Comparison of ENCODE assay signal across 8 cellular contexts in the genomic region with DNA sequence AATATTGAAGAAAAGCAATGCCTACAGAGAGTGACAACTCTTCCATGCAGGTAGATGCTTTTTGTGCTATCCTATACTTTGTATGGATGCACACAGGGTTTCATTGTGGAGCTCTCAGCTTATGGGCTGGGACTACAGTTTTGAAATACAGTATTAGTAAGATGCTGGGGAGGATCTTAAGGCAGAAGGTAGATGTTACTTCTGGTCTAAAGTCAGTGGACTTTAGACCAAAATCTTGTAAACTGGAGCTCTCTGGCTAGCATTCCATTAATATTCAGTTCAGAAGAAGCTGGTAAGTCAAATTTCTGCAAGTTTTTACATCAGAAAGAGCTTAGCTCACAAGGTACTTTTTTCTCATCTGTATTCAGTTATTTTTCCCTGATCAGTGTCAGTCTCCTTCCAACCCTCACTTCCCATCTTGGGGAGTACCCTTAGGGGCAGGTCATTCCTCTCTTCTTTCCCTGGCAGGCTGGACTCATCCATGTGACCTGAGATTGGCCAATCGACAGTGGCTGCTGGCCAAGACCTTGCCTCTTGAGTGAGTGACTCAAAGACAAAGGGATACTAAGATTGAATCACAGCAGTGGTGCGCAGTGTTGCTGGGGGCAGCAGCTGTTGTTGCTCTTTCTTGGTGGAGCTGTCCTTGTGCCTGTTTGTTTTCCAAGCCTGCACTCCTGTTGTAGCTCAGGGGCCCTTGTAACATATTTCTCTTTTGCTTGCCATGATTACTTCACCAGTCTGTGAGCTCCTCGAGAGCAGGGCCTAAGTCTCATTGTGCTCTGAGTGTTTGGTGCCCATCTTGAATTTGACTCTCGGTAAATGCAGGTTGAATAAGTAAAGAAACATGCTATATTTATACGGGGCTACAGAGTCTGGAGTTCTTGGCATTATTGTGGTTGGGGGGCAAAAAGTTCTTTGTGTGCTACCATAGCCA. TPM values are rescaled to one million over a fixed set of nuclear protein-coding genes. Genes with fewer than 3 reads are reported as not detected.
DNase-seq lines count a peak whose midpoint lies in the region; ATAC-seq lines count a peak whose summit lies in the region.

No MANE protein-coding gene starts in this region.

- H3K9me3 Mint-ChIP-seq in activated T-helper 17 cell treated with anti-CD3 and anti-CD28 coated beads, Interleukin-2, amount 50 U/mL, for 72 hours: peaks cover 7% of the 10 kb centered on the region
- H3K9me3 Mint-ChIP-seq in natural killer cell treated with Interleukin-12 subunit alpha and Interleukin-12 subunit beta and Interleukin-15 and Interleukin-18, amount 100 ng/mL, for 72 hours: no peaks in the 10 kb centered on the region

- H2AFZ ChIP-seq in GM23248: peak overlapping the region; percentile 59

- DNase-seq in ACHN: peak; percentile 92
- peak; percentile 98 for DNase-seq in GM23248
- peak; percentile 88 for DNase-seq in NCI-H82 (lab: John Stamatoyannopoulos, UW)
- peak; percentile 98 for DNase-seq in fibroblast of the conjunctiva (ENCODE audit: low read depth)
- DNase-seq in natural killer cell treated with Interleukin-12 subunit alpha and Interleukin-12 subunit beta and Interleukin-15 and Interleukin-18, amount 100 ng/mL, for 72 hours (ENCODE audit: low spot score): no peak

- H3K4me1 ChIP-seq in GM23248 (ENCODE audit: insufficient read depth): peaks cover 39% of the 10 kb centered on the region

- H3K4me3 Mint-ChIP-seq in activated T-helper 17 cell treated with anti-CD3 and anti-CD28 coated beads, Interleukin-2, amount 50 U/mL, for 72 hours: peak overlapping the region; percentile 85
- H3K4me3 Mint-ChIP-seq in natural killer cell treated with Interleukin-12 subunit alpha and Interleukin-12 subunit beta and Interleukin-15 and Interleukin-18, amount 100 ng/mL, for 72 hours: peak overlapping the region; percentile 93

- no peaks in the 10 kb centered on the region for H4K20me1 ChIP-seq in GM23248 (ENCODE audit: insufficient read depth)

- H3K4me3 ChIP-seq in GM23248: peak overlapping the region; percentile 36

- in situ Hi-C loops in ACHN (cut with HindIII; ENCODE audit: low pct_ligation_motif_present, low pct_unique_long_range_greater_than_20kb, low sequenced_read_pairs) (no loop called here), GM23248 (cut with MboI) (no loop called here)

- no peaks in the 10 kb centered on the region for H3K9me2 ChIP-seq in GM23248 (ENCODE audit: insufficient read depth)

- peaks cover 44% of the 10 kb centered on the region for H3F3A ChIP-seq in GM23248 (ENCODE audit: insufficient read depth)

- H3K27ac ChIP-seq in GM23248 (peak overlapping the region; percentile 99), temporal lobe (ENCODE audit: low read depth, low read length) (peak overlapping the region; percentile 88)

- peaks cover 17% of the 10 kb centered on the region for H3K36me3 Mint-ChIP-seq in activated T-helper 17 cell treated with anti-CD3 and anti-CD28 coated beads, Interleukin-2, amount 50 U/mL, for 72 hours (ENCODE audit: low read depth)
- peaks cover 15% of the 10 kb centered on the region for H3K36me3 Mint-ChIP-seq in natural killer cell treated with Interleukin-12 subunit alpha and Interleukin-12 subunit beta and Interleukin-15 and Interleukin-18, amount 100 ng/mL, for 72 hours

- H3K27me3 ChIP-seq in GM23248 (replicated peaks; ENCODE audit: insufficient read depth): no peaks in the 10 kb centered on the region

- peaks cover 41% of the 10 kb centered on the region for H3K4me1 Mint-ChIP-seq in activated T-helper 17 cell treated with anti-CD3 and anti-CD28 coated beads, Interleukin-2, amount 50 U/mL, for 72 hours
- peaks cover 43 to 50% of the 10 kb centered on the region in 2 donors for H3K4me1 Mint-ChIP-seq in natural killer cell treated with Interleukin-12 subunit alpha and Interleukin-12 subunit beta and Interleukin-15 and Interleukin-18, amount 100 ng/mL, for 72 hours (ENCODE audit: low read depth in 2 of 2)

- H3K27me3 Mint-ChIP-seq in activated T-helper 17 cell treated with anti-CD3 and anti-CD28 coated beads, Interleukin-2, amount 50 U/mL, for 72 hours: no peaks in the 10 kb centered on the region
- no peaks in the 10 kb centered on the region for H3K27me3 Mint-ChIP-seq in natural killer cell treated with Interleukin-12 subunit alpha and Interleukin-12 subunit beta and Interleukin-15 and Interleukin-18, amount 100 ng/mL, for 72 hours

- peaks cover 19% of the 10 kb centered on the region for H3K79me2 ChIP-seq in GM23248 (ENCODE audit: insufficient read depth)

- no peaks in the 10 kb centered on the region for H3K36me3 ChIP-seq in GM23248 (ENCODE audit: low read depth)

- H3K27ac Mint-ChIP-seq in activated T-helper 17 cell treated with anti-CD3 and anti-CD28 coated beads, Interleukin-2, amount 50 U/mL, for 72 hours: peak overlapping the region; percentile 95
- H3K27ac Mint-ChIP-seq in natural killer cell treated with Interleukin-12 subunit alpha and Interleukin-12 subunit beta and Interleukin-15 and Interleukin-18, amount 100 ng/mL, for 72 hours: peak overlapping the region; percentile 100

- peak; percentile 53 for ATAC-seq in activated T-helper 17 cell treated with anti-CD3 and anti-CD28 coated beads, Interleukin-2, amount 50 U/mL, for 72 hours (replicated peaks)
- no peak for ATAC-seq in natural killer cell treated with Interleukin-12 subunit alpha and Interleukin-12 subunit beta and Interleukin-15 and Interleukin-18, amount 100 ng/mL, for 72 hours
- no peak for ATAC-seq in HG02759 (IDR thresholded peaks at IDR 0.05; ENCODE audit: unreplicated experiment)

- 16 to 19% methylated on average over 5 of the region's 5 CpGs for WGBS in GM23248 (ENCODE audit: low coverage in 1 of 2, low lambda C conversion rate in 2 of 2, missing lambda C conversion rate in 2 of 2), 2 experiments

- H3K9ac ChIP-seq in GM23248: peak overlapping the region; percentile 84

- H3K9me3 ChIP-seq in GM23248 (ENCODE audit: low read depth): no peaks in the 10 kb centered on the region

- peak overlapping the region; percentile 73 for H3K4me2 ChIP-seq in GM23248 (ENCODE audit: unreplicated experiment)

RNA-seq across cellular contexts. Expression of a gene that starts 2.8 kb away (rescaled TPM):
- 23.3 and 25.0 TPM in 2 replicates for total RNA-seq in GM23248 (2014; rRNA removed; shearing (Covaris generic))
- 35.4 and 37.4 TPM in 2 replicates for polyA plus RNA-seq in GM23248 (2016; fragmentation: Nextera tagmentation; extraction: Ambion mirVana)
- total RNA-seq in activated T-helper 17 cell treated with anti-CD3 and anti-CD28 coated beads, Interleukin-2, amount 50 U/mL, for 72 hours: 10 to 100 TPM; 70.3 to 73.0 TPM
- 10 to 100 TPM; 60.4 to 88.6 TPM for total RNA-seq in natural killer cell treated with Interleukin-12 subunit alpha and Interleukin-12 subunit beta and Interleukin-15 and Interleukin-18, amount 100 ng/mL, for 72 hours
- 47.0 TPM for total RNA-seq in temporal lobe

RNA-seq across cellular contexts. Expression of a gene that starts 26.9 kb away (rescaled TPM):
- 247 and 390 TPM in 2 replicates for total RNA-seq in GM23248 (2014; rRNA removed; shearing (Covaris generic))
- polyA plus RNA-seq in GM23248 (2016; fragmentation: Nextera tagmentation; extraction: Ambion mirVana): 227 and 270 TPM in 2 replicates
- total RNA-seq in activated T-helper 17 cell treated with anti-CD3 and anti-CD28 coated beads, Interleukin-2, amount 50 U/mL, for 72 hours: 100 to 1,000 TPM; 295 to 359 TPM
- total RNA-seq in natural killer cell treated with Interleukin-12 subunit alpha and Interleukin-12 subunit beta and Interleukin-15 and Interleukin-18, amount 100 ng/mL, for 72 hours: 100 to 1,000 TPM; 404 to 438 TPM
- total RNA-seq in temporal lobe: 298 TPM
